8 cellular contexts compared by ENCODE assay signal in the genomic region with DNA sequence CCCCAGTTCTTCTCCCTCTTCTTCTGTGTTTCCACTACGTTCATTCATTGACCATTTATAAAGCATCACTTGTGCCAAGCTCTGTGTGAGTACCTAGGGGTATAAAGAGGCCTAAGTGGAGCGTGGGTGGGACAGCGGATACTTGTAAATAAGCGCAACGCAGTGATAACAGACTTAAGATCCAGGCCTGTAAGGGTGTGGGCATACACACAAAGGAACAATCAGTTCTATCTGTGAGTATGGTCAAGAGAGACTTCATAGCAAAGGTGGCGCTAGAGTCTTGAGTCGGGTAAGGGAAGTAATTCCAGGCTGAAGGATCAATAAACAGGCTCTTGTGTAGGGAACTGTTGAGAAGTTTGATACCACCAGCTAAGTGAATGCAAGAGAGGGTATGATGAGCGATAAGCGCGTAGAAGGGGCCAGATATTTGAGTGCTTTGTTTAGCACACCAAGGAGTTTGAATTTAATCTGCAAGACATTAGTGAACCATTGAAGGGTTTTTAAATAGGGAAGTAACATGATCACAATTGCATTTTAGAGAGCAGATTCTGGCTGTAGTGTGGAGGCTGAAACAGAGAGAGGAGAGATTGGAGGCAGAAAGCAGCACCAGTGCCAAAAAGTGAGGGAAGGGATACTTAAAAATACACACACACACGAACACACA. TPM values are rescaled to one million over a fixed set of nuclear protein-coding genes. Genes with fewer than 3 reads are reported as not detected.
DNase-seq lines count a peak whose midpoint lies in the region; ATAC-seq, FAIRE-seq and TF ChIP-seq lines count a peak whose summit lies in the region.

No MANE protein-coding gene starts in this region.

- no peak for FAIRE-seq in H54 (lab: Jason Lieb, UNC)

- H3K9me3 Mint-ChIP-seq in central memory CD8-positive, alpha-beta T cell = no peaks in the 10 kb centered on the region
- H3K9me3 Mint-ChIP-seq in natural killer cell treated with Interleukin-12 subunit alpha and Interleukin-12 subunit beta and Interleukin-15 and Interleukin-18, amount 100 ng/mL, for 72 hours = no peaks in the 10 kb centered on the region

- no peak for ATAC-seq in central memory CD8-positive, alpha-beta T cell (replicated peaks; ENCODE audit: extremely low read depth, poor library complexity, severe bottlenecking)
- ATAC-seq in natural killer cell treated with Interleukin-12 subunit alpha and Interleukin-12 subunit beta and Interleukin-15 and Interleukin-18, amount 100 ng/mL, for 72 hours = no peak
- ATAC-seq in GM18502 (IDR thresholded peaks at IDR 0.05; ENCODE audit: poor library complexity, unreplicated experiment) = no peak
- no peak for ATAC-seq in HG03442 (IDR thresholded peaks at IDR 0.05; ENCODE audit: unreplicated experiment)
- no peak for ATAC-seq in GM19463 (IDR thresholded peaks at IDR 0.05; ENCODE audit: unreplicated experiment)

- H3K4me3 ChIP-seq in LNCaP clone FGC (ENCODE audit: low read depth, low read length) = peak overlapping the region; percentile 70

- no peak for TF ChIP-seq POLR2A in H54 (IDR thresholded peaks at IDR 0.05; ENCODE audit: low read depth, low read length)

- H3K4me3 Mint-ChIP-seq in central memory CD8-positive, alpha-beta T cell = peak overlapping the region; percentile 97
- peak overlapping the region; percentile 88 for H3K4me3 Mint-ChIP-seq in natural killer cell treated with Interleukin-12 subunit alpha and Interleukin-12 subunit beta and Interleukin-15 and Interleukin-18, amount 100 ng/mL, for 72 hours

- peaks cover 8% of the 10 kb centered on the region for H3K36me3 Mint-ChIP-seq in central memory CD8-positive, alpha-beta T cell (ENCODE audit: insufficient read depth)
- no peaks in the 10 kb centered on the region for H3K36me3 Mint-ChIP-seq in natural killer cell treated with Interleukin-12 subunit alpha and Interleukin-12 subunit beta and Interleukin-15 and Interleukin-18, amount 100 ng/mL, for 72 hours

- H3K27ac Mint-ChIP-seq in central memory CD8-positive, alpha-beta T cell (ENCODE audit: low read depth) = peak overlapping the region; percentile 70
- H3K27ac Mint-ChIP-seq in natural killer cell treated with Interleukin-12 subunit alpha and Interleukin-12 subunit beta and Interleukin-15 and Interleukin-18, amount 100 ng/mL, for 72 hours = peak overlapping the region; percentile 66 to 79

- peak; percentile 25 for DNase-seq in DMS53 treated with DMSO at 0.1 percent for 48 hours (lab: John Stamatoyannopoulos, UW; ENCODE audit: unreplicated experiment)
- DNase-seq in LNCaP clone FGC (ENCODE audit: low read depth) = no peak
- DNase-seq in central memory CD8-positive, alpha-beta T cell (ENCODE audit: low spot score in 2 of 2) = no peak
- DNase-seq in natural killer cell treated with Interleukin-12 subunit alpha and Interleukin-12 subunit beta and Interleukin-15 and Interleukin-18, amount 100 ng/mL, for 72 hours (ENCODE audit: low spot score) = no peak
- no peak for DNase-seq in H54 (ENCODE audit: insufficient read length, low spot score)

- H3K4me1 Mint-ChIP-seq in central memory CD8-positive, alpha-beta T cell = peaks cover 35% of the 10 kb centered on the region
- peaks cover 27 to 33% of the 10 kb centered on the region in 2 donors for H3K4me1 Mint-ChIP-seq in natural killer cell treated with Interleukin-12 subunit alpha and Interleukin-12 subunit beta and Interleukin-15 and Interleukin-18, amount 100 ng/mL, for 72 hours (ENCODE audit: low read depth in 2 of 2)

- no peaks in the 10 kb centered on the region for H3K27me3 Mint-ChIP-seq in central memory CD8-positive, alpha-beta T cell
- H3K27me3 Mint-ChIP-seq in natural killer cell treated with Interleukin-12 subunit alpha and Interleukin-12 subunit beta and Interleukin-15 and Interleukin-18, amount 100 ng/mL, for 72 hours = no peaks in the 10 kb centered on the region

- TF ChIP-seq CTCF in LNCaP clone FGC (IDR thresholded peaks at IDR 0.05; ENCODE audit: control insufficient read depth, extremely low read depth, insufficient read depth) = no peak

RNA-seq across cellular contexts. Expression of a gene that starts 1.0 kb away (rescaled TPM):
- 10 to 100 TPM; 10.3 to 12.2 TPM for total RNA-seq in natural killer cell treated with Interleukin-12 subunit alpha and Interleukin-12 subunit beta and Interleukin-15 and Interleukin-18, amount 100 ng/mL, for 72 hours
